Comparison of ENCODE assay signal across 1 cellular context in the genomic region with DNA sequence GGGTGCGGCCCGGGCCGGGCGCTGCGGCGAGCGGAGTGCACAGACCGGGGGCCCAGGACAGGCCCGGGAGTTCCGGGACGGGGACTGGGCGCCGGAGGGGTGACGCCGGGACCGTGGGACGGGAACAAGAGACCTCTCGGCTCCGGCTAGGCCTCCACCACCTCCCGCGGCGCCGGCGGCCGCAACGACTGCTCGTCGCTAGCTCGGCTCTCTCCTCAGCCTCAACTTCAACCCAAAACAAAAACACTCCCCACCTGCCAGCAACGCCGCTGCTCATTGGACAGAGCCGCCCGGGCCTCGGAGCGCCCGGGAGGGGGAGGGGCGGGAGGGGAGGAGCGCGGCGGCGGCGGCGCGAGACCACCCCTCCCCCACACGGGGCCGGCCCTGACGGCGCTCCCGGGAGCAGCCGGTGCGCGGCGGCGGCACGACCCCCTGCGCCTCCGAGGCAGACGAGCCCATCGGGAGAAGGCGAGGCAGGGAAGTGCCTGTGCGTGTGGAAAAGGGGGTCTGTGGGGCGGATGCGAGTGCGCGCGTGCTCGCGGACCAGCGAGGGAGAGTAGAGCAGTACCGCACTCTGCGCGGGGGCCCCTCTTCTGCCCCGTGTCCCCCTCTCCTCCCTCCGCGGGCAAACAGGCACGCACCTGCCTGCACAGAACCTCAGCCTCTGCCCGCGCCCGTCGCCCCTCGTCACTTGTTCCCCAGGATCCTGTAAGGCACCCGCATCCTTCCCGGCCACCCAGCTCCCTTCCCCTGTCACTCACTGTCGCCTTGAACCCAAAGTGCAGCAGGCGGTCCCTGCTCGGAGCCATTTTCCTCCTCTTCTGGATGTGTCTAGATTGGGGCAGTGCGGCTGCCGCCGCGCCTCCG.
TF ChIP-seq lines count a peak whose summit lies in the region.

A gene with protein sequence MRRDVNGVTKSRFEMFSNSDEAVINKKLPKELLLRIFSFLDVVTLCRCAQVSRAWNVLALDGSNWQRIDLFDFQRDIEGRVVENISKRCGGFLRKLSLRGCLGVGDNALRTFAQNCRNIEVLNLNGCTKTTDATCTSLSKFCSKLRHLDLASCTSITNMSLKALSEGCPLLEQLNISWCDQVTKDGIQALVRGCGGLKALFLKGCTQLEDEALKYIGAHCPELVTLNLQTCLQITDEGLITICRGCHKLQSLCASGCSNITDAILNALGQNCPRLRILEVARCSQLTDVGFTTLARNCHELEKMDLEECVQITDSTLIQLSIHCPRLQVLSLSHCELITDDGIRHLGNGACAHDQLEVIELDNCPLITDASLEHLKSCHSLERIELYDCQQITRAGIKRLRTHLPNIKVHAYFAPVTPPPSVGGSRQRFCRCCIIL (minus strand): TSS at position 215 of the 867 bp plus-strand sequence. CDS start 224 bp downstream, outside the sequence.

TF ChIP-seq in GM12878, 131 proteins besides CTCF, POLR2A, EP300 and RAD21 (continued from another document and continues in another):
- TF ChIP-seq NKRF (conservative IDR thresholded peaks at IDR 0.05) (peak; percentile 87), HDAC2 (IDR thresholded peaks at IDR 0.05) (no peak), KDM1A (IDR thresholded peaks at IDR 0.05; ENCODE audit: borderline replicate concordance) (no peak), BRCA1 (IDR thresholded peaks at IDR 0.05; ENCODE audit: low read depth, low read length) (no peak), NFYA (IDR thresholded peaks at IDR 0.05; ENCODE audit: borderline replicate concordance, low read depth, low read length) (no peak), EGR1 (IDR thresholded peaks at IDR 0.05; ENCODE audit: borderline replicate concordance in 1 of 2, low read depth in 2 of 2, low read length in 2 of 2) (0 out of 3 replicates have a peak, but pooled peaks of 1 of the 2 experiments have one; percentile 14), FOXK2 (IDR thresholded peaks at IDR 0.05) (no peak), GABPA (IDR thresholded peaks at IDR 0.05; ENCODE audit: low read depth) (no peak), TAF1 (IDR thresholded peaks at IDR 0.05; ENCODE audit: borderline replicate concordance, low read depth, low read length) (peak; percentile 61; the same call in 1 of the 2 replicates), SMARCA5 (IDR thresholded peaks at IDR 0.05) (peak; percentile 79; the same call in 1 of the 2 replicates), HSF1 (IDR thresholded peaks at IDR 0.05; ENCODE audit: low read depth, low read length) (no peak), POLR2AphosphoS2 (IDR thresholded peaks at IDR 0.05; ENCODE audit: low read depth, low read length) (no peak), IRF5 (IDR thresholded peaks at IDR 0.05; ENCODE audit: borderline replicate concordance) (no peak), ETV6 (conservative IDR thresholded peaks at IDR 0.05 in 1 of 2, IDR thresholded peaks at IDR 0.05 in 1 of 2; ENCODE audit: borderline replicate concordance in 1 of 2, low read depth in 1 of 2) (no peak), GATAD2B (conservative IDR thresholded peaks at IDR 0.05; ENCODE audit: low read depth) (peak; percentile 84), HDGF (IDR thresholded peaks at IDR 0.05) (no peak), RCOR1 (conservative IDR thresholded peaks at IDR 0.05; ENCODE audit: low read depth, low read length) (no peak), TCF3 (IDR thresholded peaks at IDR 0.05; ENCODE audit: borderline replicate concordance, insufficient read depth, low read depth, low read length) (no peak), NRF1 (conservative IDR thresholded peaks at IDR 0.05; ENCODE audit: low read depth, low read length) (no peak), ATF7 (IDR thresholded peaks at IDR 0.05; ENCODE audit: low read depth) (no peak), CEBPB (IDR thresholded peaks at IDR 0.05; ENCODE audit: borderline replicate concordance in 1 of 2, low read depth in 2 of 2, low read length in 2 of 2) (no peak), ASH2L (IDR thresholded peaks at IDR 0.05; ENCODE audit: borderline replicate concordance, low read depth) (no peak), ATF3 (IDR thresholded peaks at IDR 0.05; ENCODE audit: borderline replicate concordance, extremely low read depth, low read depth, low read length) (no peak), REST (IDR thresholded peaks at IDR 0.05; ENCODE audit: low read depth, low read length) (no peak), PAX5 (IDR thresholded peaks at IDR 0.05; ENCODE audit: borderline replicate concordance, low read depth, low read length) (peak; percentile 29; the same call in 1 of the 2 replicates), STAT3 (IDR thresholded peaks at IDR 0.05; ENCODE audit: low read depth, low read length) (no peak)
- TF ChIP-seq, protein P1, sequence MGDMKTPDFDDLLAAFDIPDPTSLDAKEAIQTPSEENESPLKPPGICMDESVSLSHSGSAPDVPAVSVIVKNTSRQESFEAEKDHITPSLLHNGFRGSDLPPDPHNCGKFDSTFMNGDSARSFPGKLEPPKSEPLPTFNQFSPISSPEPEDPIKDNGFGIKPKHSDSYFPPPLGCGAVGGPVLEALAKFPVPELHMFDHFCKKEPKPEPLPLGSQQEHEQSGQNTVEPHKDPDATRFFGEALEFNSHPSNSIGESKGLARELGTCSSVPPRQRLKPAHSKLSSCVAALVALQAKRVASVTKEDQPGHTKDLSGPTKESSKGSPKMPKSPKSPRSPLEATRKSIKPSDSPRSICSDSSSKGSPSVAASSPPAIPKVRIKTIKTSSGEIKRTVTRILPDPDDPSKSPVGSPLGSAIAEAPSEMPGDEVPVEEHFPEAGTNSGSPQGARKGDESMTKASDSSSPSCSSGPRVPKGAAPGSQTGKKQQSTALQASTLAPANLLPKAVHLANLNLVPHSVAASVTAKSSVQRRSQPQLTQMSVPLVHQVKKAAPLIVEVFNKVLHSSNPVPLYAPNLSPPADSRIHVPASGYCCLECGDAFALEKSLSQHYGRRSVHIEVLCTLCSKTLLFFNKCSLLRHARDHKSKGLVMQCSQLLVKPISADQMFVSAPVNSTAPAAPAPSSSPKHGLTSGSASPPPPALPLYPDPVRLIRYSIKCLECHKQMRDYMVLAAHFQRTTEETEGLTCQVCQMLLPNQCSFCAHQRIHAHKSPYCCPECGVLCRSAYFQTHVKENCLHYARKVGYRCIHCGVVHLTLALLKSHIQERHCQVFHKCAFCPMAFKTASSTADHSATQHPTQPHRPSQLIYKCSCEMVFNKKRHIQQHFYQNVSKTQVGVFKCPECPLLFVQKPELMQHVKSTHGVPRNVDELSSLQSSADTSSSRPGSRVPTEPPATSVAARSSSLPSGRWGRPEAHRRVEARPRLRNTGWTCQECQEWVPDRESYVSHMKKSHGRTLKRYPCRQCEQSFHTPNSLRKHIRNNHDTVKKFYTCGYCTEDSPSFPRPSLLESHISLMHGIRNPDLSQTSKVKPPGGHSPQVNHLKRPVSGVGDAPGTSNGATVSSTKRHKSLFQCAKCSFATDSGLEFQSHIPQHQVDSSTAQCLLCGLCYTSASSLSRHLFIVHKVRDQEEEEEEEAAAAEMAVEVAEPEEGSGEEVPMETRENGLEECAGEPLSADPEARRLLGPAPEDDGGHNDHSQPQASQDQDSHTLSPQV (IDR thresholded peaks at IDR 0.05): no peak
- TF ChIP-seq, protein P2, sequence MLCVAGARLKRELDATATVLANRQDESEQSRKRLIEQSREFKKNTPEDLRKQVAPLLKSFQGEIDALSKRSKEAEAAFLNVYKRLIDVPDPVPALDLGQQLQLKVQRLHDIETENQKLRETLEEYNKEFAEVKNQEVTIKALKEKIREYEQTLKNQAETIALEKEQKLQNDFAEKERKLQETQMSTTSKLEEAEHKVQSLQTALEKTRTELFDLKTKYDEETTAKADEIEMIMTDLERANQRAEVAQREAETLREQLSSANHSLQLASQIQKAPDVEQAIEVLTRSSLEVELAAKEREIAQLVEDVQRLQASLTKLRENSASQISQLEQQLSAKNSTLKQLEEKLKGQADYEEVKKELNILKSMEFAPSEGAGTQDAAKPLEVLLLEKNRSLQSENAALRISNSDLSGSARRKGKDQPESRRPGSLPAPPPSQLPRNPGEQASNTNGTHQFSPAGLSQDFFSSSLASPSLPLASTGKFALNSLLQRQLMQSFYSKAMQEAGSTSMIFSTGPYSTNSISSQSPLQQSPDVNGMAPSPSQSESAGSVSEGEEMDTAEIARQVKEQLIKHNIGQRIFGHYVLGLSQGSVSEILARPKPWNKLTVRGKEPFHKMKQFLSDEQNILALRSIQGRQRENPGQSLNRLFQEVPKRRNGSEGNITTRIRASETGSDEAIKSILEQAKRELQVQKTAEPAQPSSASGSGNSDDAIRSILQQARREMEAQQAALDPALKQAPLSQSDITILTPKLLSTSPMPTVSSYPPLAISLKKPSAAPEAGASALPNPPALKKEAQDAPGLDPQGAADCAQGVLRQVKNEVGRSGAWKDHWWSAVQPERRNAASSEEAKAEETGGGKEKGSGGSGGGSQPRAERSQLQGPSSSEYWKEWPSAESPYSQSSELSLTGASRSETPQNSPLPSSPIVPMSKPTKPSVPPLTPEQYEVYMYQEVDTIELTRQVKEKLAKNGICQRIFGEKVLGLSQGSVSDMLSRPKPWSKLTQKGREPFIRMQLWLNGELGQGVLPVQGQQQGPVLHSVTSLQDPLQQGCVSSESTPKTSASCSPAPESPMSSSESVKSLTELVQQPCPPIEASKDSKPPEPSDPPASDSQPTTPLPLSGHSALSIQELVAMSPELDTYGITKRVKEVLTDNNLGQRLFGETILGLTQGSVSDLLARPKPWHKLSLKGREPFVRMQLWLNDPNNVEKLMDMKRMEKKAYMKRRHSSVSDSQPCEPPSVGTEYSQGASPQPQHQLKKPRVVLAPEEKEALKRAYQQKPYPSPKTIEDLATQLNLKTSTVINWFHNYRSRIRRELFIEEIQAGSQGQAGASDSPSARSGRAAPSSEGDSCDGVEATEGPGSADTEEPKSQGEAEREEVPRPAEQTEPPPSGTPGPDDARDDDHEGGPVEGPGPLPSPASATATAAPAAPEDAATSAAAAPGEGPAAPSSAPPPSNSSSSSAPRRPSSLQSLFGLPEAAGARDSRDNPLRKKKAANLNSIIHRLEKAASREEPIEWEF (IDR thresholded peaks at IDR 0.05; ENCODE audit: insufficient replicate concordance, low read depth, low read length): no peak
